Comparison of ENCODE assay signal across 2 cellular contexts in genomic region chr3:126184465-126185000, GRCh38.
TF ChIP-seq lines count a peak whose summit lies in the region.

No MANE protein-coding gene starts in this region.

TF ChIP-seq in K562, 482 proteins besides CTCF, POLR2A, EP300 and RAD21 (continued from another document and continues in another):
- TF ChIP-seq HDAC2 (IDR thresholded peaks at IDR 0.05) (no peak), ZBTB7A (IDR thresholded peaks at IDR 0.05; ENCODE audit: borderline replicate concordance, control insufficient read depth, low read depth, low read length) (no peak), IFI16 (CRISPR knock-in tag; IDR thresholded peaks at IDR 0.05) (no peak), TSHZ1 (CRISPR knock-in tag; IDR thresholded peaks at IDR 0.05) (no peak), CREB1 (IDR thresholded peaks at IDR 0.05) (no peak), CREB1 (CRISPR knock-in tag; IDR thresholded peaks at IDR 0.05) (no peak), BHLHE40 (IDR thresholded peaks at IDR 0.05; ENCODE audit: low read length) (no peak), GATAD2B (IDR thresholded peaks at IDR 0.05; ENCODE audit: borderline replicate concordance) (no peak), MCM3 (IDR thresholded peaks at IDR 0.05) (no peak), ETS1 (conservative IDR thresholded peaks at IDR 0.05; ENCODE audit: control insufficient read depth, low read depth, low read length) (no peak), RAD51 (IDR thresholded peaks at IDR 0.05; ENCODE audit: borderline replicate concordance, low read depth) (no peak), KDM5B (IDR thresholded peaks at IDR 0.05; ENCODE audit: insufficient replicate concordance, low read depth, low read length) (no peak), SIN3A (IDR thresholded peaks at IDR 0.05; ENCODE audit: borderline replicate concordance in 2 of 2, control insufficient read depth in 1 of 2, low read depth in 2 of 2, low read length in 2 of 2) (no peak), YBX1 (IDR thresholded peaks at IDR 0.05) (no peak), MAFG (tag; conservative IDR thresholded peaks at IDR 0.05) (peak; percentile 95), FOXA1 (IDR thresholded peaks at IDR 0.05; ENCODE audit: borderline replicate concordance) (no peak), ZFP30 (CRISPR knock-in tag; IDR thresholded peaks at IDR 0.05; ENCODE audit: borderline replicate concordance) (no peak), C11orf30 (IDR thresholded peaks at IDR 0.05; ENCODE audit: low read depth) (peak; percentile 96), ZNF316 (IDR thresholded peaks at IDR 0.05) (peak; percentile 96), MAFF (IDR thresholded peaks at IDR 0.05; ENCODE audit: low read length) (peak; percentile 84), FOXJ2 (tag; IDR thresholded peaks at IDR 0.05) (peak; percentile 69; the same call in 1 of the 2 replicates), MYNN (IDR thresholded peaks at IDR 0.05) (no peak), MYNN (CRISPR knock-in tag; IDR thresholded peaks at IDR 0.05) (no peak), ZNF23 (CRISPR knock-in tag; IDR thresholded peaks at IDR 0.05) (no peak), ZNF133 (CRISPR knock-in tag; IDR thresholded peaks at IDR 0.05) (no peak), HIVEP1 (CRISPR knock-in tag; IDR thresholded peaks at IDR 0.05) (no peak), ZNF347 (CRISPR knock-in tag; IDR thresholded peaks at IDR 0.05; ENCODE audit: low read depth) (no peak), MAFK (IDR thresholded peaks at IDR 0.05; ENCODE audit: low read length) (peak; percentile 80)
- TF ChIP-seq, protein P1, sequence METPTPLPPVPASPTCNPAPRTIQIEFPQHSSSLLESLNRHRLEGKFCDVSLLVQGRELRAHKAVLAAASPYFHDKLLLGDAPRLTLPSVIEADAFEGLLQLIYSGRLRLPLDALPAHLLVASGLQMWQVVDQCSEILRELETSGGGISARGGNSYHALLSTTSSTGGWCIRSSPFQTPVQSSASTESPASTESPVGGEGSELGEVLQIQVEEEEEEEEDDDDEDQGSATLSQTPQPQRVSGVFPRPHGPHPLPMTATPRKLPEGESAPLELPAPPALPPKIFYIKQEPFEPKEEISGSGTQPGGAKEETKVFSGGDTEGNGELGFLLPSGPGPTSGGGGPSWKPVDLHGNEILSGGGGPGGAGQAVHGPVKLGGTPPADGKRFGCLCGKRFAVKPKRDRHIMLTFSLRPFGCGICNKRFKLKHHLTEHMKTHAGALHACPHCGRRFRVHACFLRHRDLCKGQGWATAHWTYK (CRISPR knock-in tag; IDR thresholded peaks at IDR 0.05) = no peak
- TF ChIP-seq, protein P2, sequence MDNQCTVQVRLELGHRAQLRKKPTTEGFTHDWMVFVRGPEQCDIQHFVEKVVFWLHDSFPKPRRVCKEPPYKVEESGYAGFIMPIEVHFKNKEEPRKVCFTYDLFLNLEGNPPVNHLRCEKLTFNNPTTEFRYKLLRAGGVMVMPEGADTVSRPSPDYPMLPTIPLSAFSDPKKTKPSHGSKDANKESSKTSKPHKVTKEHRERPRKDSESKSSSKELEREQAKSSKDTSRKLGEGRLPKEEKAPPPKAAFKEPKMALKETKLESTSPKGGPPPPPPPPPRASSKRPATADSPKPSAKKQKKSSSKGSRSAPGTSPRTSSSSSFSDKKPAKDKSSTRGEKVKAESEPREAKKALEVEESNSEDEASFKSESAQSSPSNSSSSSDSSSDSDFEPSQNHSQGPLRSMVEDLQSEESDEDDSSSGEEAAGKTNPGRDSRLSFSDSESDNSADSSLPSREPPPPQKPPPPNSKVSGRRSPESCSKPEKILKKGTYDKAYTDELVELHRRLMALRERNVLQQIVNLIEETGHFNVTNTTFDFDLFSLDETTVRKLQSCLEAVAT (IDR thresholded peaks at IDR 0.05) = no peak

TF ChIP-seq in GM12891, 5 proteins besides CTCF, POLR2A, EP300 and RAD21 (continued from another document):
- TF ChIP-seq PAX5 (IDR thresholded peaks at IDR 0.05; ENCODE audit: insufficient read depth, low read length, severe bottlenecking) = no peak
- no peak for TF ChIP-seq POU2F2 (IDR thresholded peaks at IDR 0.05; ENCODE audit: low read depth, low read length)
- TF ChIP-seq POLR2AphosphoS5 (IDR thresholded peaks at IDR 0.05; ENCODE audit: low read depth, low read length) = no peak
